Comparison of ENCODE assay signal across 24 cellular contexts in the genomic region with DNA sequence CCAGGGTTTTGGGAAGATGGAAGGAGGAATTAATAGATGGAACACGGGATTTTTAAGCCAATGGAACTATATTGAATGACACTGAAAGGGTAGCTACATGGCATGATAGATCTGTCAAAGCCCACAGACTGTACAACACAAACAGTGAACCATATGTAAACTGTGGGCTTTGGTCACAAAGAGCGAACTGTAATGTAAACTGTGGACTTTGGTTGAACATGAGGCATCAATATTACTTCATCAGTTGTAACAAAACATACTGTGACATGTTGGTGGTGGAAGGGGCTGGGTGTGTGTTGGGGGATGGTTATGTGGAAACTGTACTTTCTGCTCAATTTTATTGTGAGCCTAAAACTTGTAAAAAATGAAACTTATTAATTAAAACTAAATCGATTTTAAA.
DNase-seq lines count a peak whose midpoint lies in the region; ATAC-seq and TF ChIP-seq lines count a peak whose summit lies in the region.
"Had no signal": no experiment of that assay in that cellular context is flagged by ENCODE, and none has a peak within 500 bp of the region (broad histone marks: within the 10 kb centered on the region; RNA-seq: fewer than 3 reads in every experiment).

No MANE protein-coding gene starts in this region.

- TF ChIP-seq CTCF in Calu3 (IDR thresholded peaks at IDR 0.05; ENCODE audit: unreplicated experiment) (no peak), RWPE2 (IDR thresholded peaks at IDR 0.05; ENCODE audit: poor library complexity, severe bottlenecking) (no peak), fibroblast of mammary gland (conservative IDR thresholded peaks at IDR 0.05; ENCODE audit: control insufficient read depth, insufficient read depth, low read depth, low read length) (no peak), neutrophil (IDR thresholded peaks at IDR 0.05) (no peak)

- no peak overlapping the region for H3K4me3 Mint-ChIP-seq in Calu3 (ENCODE audit: low read depth, unreplicated experiment)
- H3K4me3 Mint-ChIP-seq: CD8-positive, alpha-beta T cell; IgD-negative memory B cell had no signal

- peaks cover 3% of the 10 kb centered on the region for H3K9me3 Mint-ChIP-seq in Calu3 (ENCODE audit: low read depth, unreplicated experiment)
- H3K9me3 Mint-ChIP-seq: CD8-positive, alpha-beta T cell had no signal

- DNase-seq in Calu3: no peak
- DNase-seq in RWPE2 (ENCODE audit: low spot score): no peak
- peak; percentile 37 for DNase-seq in fibroblast of mammary gland (ENCODE audit: low read depth)
- no peak for DNase-seq in C1 segment of cervical spinal cord (lab: John Stamatoyannopoulos, UW)
- no peak for DNase-seq in SW480 (ENCODE audit: low spot score)
- DNase-seq: Caco-2; CD8-positive, alpha-beta T cell; DMS 273 treated with DMSO at 0.1 percent for 48 hours; DMS79 treated with DMSO at 0.1 percent for 48 hours; GF-D8; H7; MM.1S; NCI-H2029 treated with DMSO at 0.1 percent for 48 hours; NCI-H446 treated with DMSO at 0.1 percent for 48 hours; NCI-H526; PC-9; Right ventricle myocardium superior had no signal

- H3K4me1 ChIP-seq in RWPE2 (ENCODE audit: insufficient read depth, poor library complexity, severe bottlenecking) (peaks cover 38% of the 10 kb centered on the region), neutrophil (ENCODE audit: control insufficient read depth in 1 of 2, insufficient read depth in 1 of 2, low read depth in 1 of 2, low read length in 1 of 2) (peaks cover 23% of the 10 kb centered on the region in 2 experiments)
- H3K4me1 ChIP-seq: Caco-2 had no signal

- H3K27ac ChIP-seq in RWPE2 (ENCODE audit: poor library complexity, severe bottlenecking): peak overlapping the region; percentile 100
- peak overlapping the region; percentile 82 for H3K27ac ChIP-seq in neutrophil
- H3K27ac ChIP-seq: C4-2B, KMS-11, PC-9, SJSA1 had no signal

- no TSS peak for BruUV-seq in Calu3 (replicated peaks; lab: Mats Ljungman, UMichigan)

- H3K4me1 Mint-ChIP-seq in Calu3 (ENCODE audit: low read depth, unreplicated experiment): peaks cover 45% of the 10 kb centered on the region
- H3K4me1 Mint-ChIP-seq: IgD-negative memory B cell had no signal

- no peaks in the 10 kb centered on the region for H3K36me3 ChIP-seq in RWPE2 (ENCODE audit: low read depth)
- no peaks in the 10 kb centered on the region for H3K36me3 ChIP-seq in neutrophil
- H3K36me3 ChIP-seq: SJSA1 had no signal

- H3K4me3 ChIP-seq in RWPE2 (ENCODE audit: severe bottlenecking) (no peak overlapping the region), fibroblast of mammary gland (ENCODE audit: control insufficient read depth, low read depth, low read length) (no peak overlapping the region), neutrophil (ENCODE audit: low read depth in 1 of 2, low read length in 1 of 2) (no peak overlapping the region)
- H3K4me3 ChIP-seq: PC-9, SJSA1 had no signal

- intact Hi-C loops in Calu3 (cut with micrococcal nuclease; ENCODE audit: unreplicated experiment): no loop called here

- CTCF ChIA-PET in Calu3 (lab: Charles Lee): no interaction called here

- no peaks in the 10 kb centered on the region for H3K27me3 Mint-ChIP-seq in Calu3 (ENCODE audit: unreplicated experiment)

- peaks cover 4% of the 10 kb centered on the region for H3K36me3 Mint-ChIP-seq in Calu3 (ENCODE audit: insufficient read depth, unreplicated experiment)
- H3K36me3 Mint-ChIP-seq: CD8-positive, alpha-beta T cell; IgD-negative memory B cell had no signal

- H3K27me3 ChIP-seq in RWPE2 (ENCODE audit: insufficient read depth, poor library complexity, severe bottlenecking) (no peaks in the 10 kb centered on the region), neutrophil (peaks cover 13% of the 10 kb centered on the region)
- H3K27me3 ChIP-seq: SJSA1 had no signal

- ATAC-seq in RWPE2 (ENCODE audit: low read depth) (no peak), HG03565 (IDR thresholded peaks at IDR 0.05; ENCODE audit: unreplicated experiment) (no peak), GM18519 (IDR thresholded peaks at IDR 0.05; ENCODE audit: low FRiP score, unreplicated experiment) (no peak)
- ATAC-seq: CD8-positive, alpha-beta T cell had no signal

- peak overlapping the region; percentile 17 for H3K27ac Mint-ChIP-seq in Calu3 (ENCODE audit: unreplicated experiment)
- H3K27ac Mint-ChIP-seq: CD8-positive, alpha-beta T cell; IgD-negative memory B cell had no signal

- H3K9me3 ChIP-seq in RWPE2 (ENCODE audit: severe bottlenecking): no peaks in the 10 kb centered on the region
- no peaks in the 10 kb centered on the region for H3K9me3 ChIP-seq in neutrophil
- H3K9me3 ChIP-seq: Caco-2, SJSA1 had no signal
